Comparison of ENCODE assay signal across 20 cellular contexts in genomic region chr15:72354496-72354895, GRCh38. TPM values are rescaled to one million over a fixed set of nuclear protein-coding genes. Genes with fewer than 3 reads are reported as not detected.
DNase-seq lines count a peak whose midpoint lies in the region; ATAC-seq, FAIRE-seq and TF ChIP-seq lines count a peak whose summit lies in the region.
"Had no signal": no experiment of that assay in that cellular context is flagged by ENCODE, and none has a peak within 500 bp of the region (broad histone marks: within the 10 kb centered on the region; RNA-seq: fewer than 3 reads in every experiment).

No MANE protein-coding gene starts in this region.

- TF ChIP-seq CTCF in mammary epithelial cell (conservative IDR thresholded peaks at IDR 0.05 in 1 of 2, IDR thresholded peaks at IDR 0.05 in 1 of 2; ENCODE audit: extremely low read depth in 1 of 2, insufficient read depth in 1 of 2, low read depth in 1 of 2, low read length in 2 of 2) (no peak), MCF 10A (IDR thresholded peaks at IDR 0.05; ENCODE audit: unreplicated experiment) (no peak), bronchial epithelial cell (IDR thresholded peaks at IDR 0.05; ENCODE audit: insufficient read depth, low read length, severe bottlenecking) (no peak)

- in situ Hi-C loops in mammary epithelial cell (cut with MboI; ENCODE audit: low sequenced_read_pairs in 2 of 2), result no loop called here

- DNase-seq in mammary epithelial cell, result peak; percentile 10
- no peak for DNase-seq in MCF 10A (ENCODE audit: unreplicated experiment)
- no peak for DNase-seq in bronchial epithelial cell (ENCODE audit: low read depth)
- DNase-seq in stimulated activated effector memory CD8-positive, alpha-beta T cell treated with anti-CD3 and anti-CD28 coated beads, Interleukin-12 subunit alpha, Interleukin-12 subunit beta, amount 100 ng/mL, for 72 hours (ENCODE audit: low spot score in 2 of 2), result no peak
- DNase-seq: C1 segment of cervical spinal cord; Calu3; CD4-positive, alpha-beta memory T cell; COR-L47; DND-41; GM23248; H7; HCEC 1CT had no signal

- H3K4me3 Mint-ChIP-seq in MCF 10A (ENCODE audit: unreplicated experiment), result no peak overlapping the region
- H3K4me3 Mint-ChIP-seq in stimulated activated effector memory CD8-positive, alpha-beta T cell treated with anti-CD3 and anti-CD28 coated beads, Interleukin-12 subunit alpha, Interleukin-12 subunit beta, amount 100 ng/mL, for 72 hours, result no peak overlapping the region
- no peak overlapping the region for H3K4me3 Mint-ChIP-seq in activated T-helper 17 cell treated with anti-CD3 and anti-CD28 coated beads, Interleukin-2, amount 50 U/mL, for 72 hours
- H3K4me3 Mint-ChIP-seq: CD4-positive, alpha-beta memory T cell had no signal

- peaks cover 20% of the 10 kb centered on the region for H3K4me1 ChIP-seq in mammary epithelial cell (ENCODE audit: insufficient read depth, low read length)

- H4K20me1 ChIP-seq in mammary epithelial cell (ENCODE audit: insufficient read depth, low read length), result no peaks in the 10 kb centered on the region

- H3K4me2 ChIP-seq in mammary epithelial cell (ENCODE audit: insufficient read depth, low read depth, low read length), result no peak overlapping the region

- POLR2A ChIA-PET in MCF 10A (lab: Yijun Ruan, JAX), result interaction anchor here (1.4 kb wide), 1 partner anchor 132 kb away, joined by 3 read pairs; no protein-coding TSS in a partner anchor

- H3K9me3 ChIP-seq in mammary epithelial cell (replicated peaks; ENCODE audit: insufficient read depth, low read length), result no peaks in the 10 kb centered on the region

- no peak overlapping the region for H3K4me3 ChIP-seq in mammary epithelial cell (replicated peaks in 1 of 3; ENCODE audit: insufficient read depth in 1 of 3, low read depth in 2 of 3, low read length in 3 of 3)
- no peak overlapping the region for H3K4me3 ChIP-seq in bronchial epithelial cell (ENCODE audit: low read depth, low read length)
- H3K4me3 ChIP-seq: GM23248 had no signal

- 91% methylated on average over 1 of the region's 1 CpG for WGBS in mammary epithelial cell (ENCODE audit: low coverage, missing lambda C conversion rate)

- no peak overlapping the region for H3K27ac ChIP-seq in mammary epithelial cell (ENCODE audit: insufficient read depth, low read depth, low read length)
- H3K27ac ChIP-seq: GM23248 had no signal

- H3K27ac Mint-ChIP-seq in MCF 10A (ENCODE audit: low read depth, unreplicated experiment), result no peak overlapping the region
- H3K27ac Mint-ChIP-seq in stimulated activated effector memory CD8-positive, alpha-beta T cell treated with anti-CD3 and anti-CD28 coated beads, Interleukin-12 subunit alpha, Interleukin-12 subunit beta, amount 100 ng/mL, for 72 hours, result peak overlapping the region; percentile 16
- no peak overlapping the region for H3K27ac Mint-ChIP-seq in activated T-helper 17 cell treated with anti-CD3 and anti-CD28 coated beads, Interleukin-2, amount 50 U/mL, for 72 hours
- H3K27ac Mint-ChIP-seq: CD4-positive, alpha-beta memory T cell had no signal

- H2AFZ ChIP-seq in mammary epithelial cell (ENCODE audit: low read depth, low read length), result no peak overlapping the region
- H2AFZ ChIP-seq: GM23248 had no signal

- no peaks in the 10 kb centered on the region for H3K9me3 Mint-ChIP-seq in MCF 10A (ENCODE audit: unreplicated experiment)
- no peaks in the 10 kb centered on the region for H3K9me3 Mint-ChIP-seq in stimulated activated effector memory CD8-positive, alpha-beta T cell treated with anti-CD3 and anti-CD28 coated beads, Interleukin-12 subunit alpha, Interleukin-12 subunit beta, amount 100 ng/mL, for 72 hours
- no peaks in the 10 kb centered on the region for H3K9me3 Mint-ChIP-seq in activated T-helper 17 cell treated with anti-CD3 and anti-CD28 coated beads, Interleukin-2, amount 50 U/mL, for 72 hours
- H3K9me3 Mint-ChIP-seq: CD4-positive, alpha-beta memory T cell had no signal

- CTCF ChIA-PET in mammary epithelial cell (lab: Charles Lee; ENCODE audit: low non-redundant PET), result no interaction called here
- CTCF ChIA-PET in MCF 10A (lab: Yijun Ruan, JAX), result no interaction called here

- peaks cover 62% of the 10 kb centered on the region for H3K36me3 Mint-ChIP-seq in MCF 10A (ENCODE audit: insufficient read depth, unreplicated experiment)
- peaks cover 63% of the 10 kb centered on the region for H3K36me3 Mint-ChIP-seq in stimulated activated effector memory CD8-positive, alpha-beta T cell treated with anti-CD3 and anti-CD28 coated beads, Interleukin-12 subunit alpha, Interleukin-12 subunit beta, amount 100 ng/mL, for 72 hours
- peaks cover 77% of the 10 kb centered on the region for H3K36me3 Mint-ChIP-seq in activated T-helper 17 cell treated with anti-CD3 and anti-CD28 coated beads, Interleukin-2, amount 50 U/mL, for 72 hours (ENCODE audit: low read depth)

- peak; percentile 66 for FAIRE-seq in bronchial epithelial cell (lab: Jason Lieb, UNC)
- FAIRE-seq: G401.6, GM12892, H1 had no signal

- intact Hi-C loops in mammary epithelial cell (cut with micrococcal nuclease) (loop anchor here (10.0 kb wide), 1 partner anchor 230 kb away; no protein-coding TSS in a partner anchor), MCF 10A (cut with micrococcal nuclease) (no loop called here)

- dilution Hi-C loops in mammary epithelial cell (cut with HindIII; ENCODE audit: low sequenced_read_pairs), result loop anchor here (5.0 kb wide), 2 partner anchors 42 to 53 kb away; no protein-coding TSS in a partner anchor

- no peak overlapping the region for H3K9ac ChIP-seq in mammary epithelial cell (ENCODE audit: insufficient read depth, low read length)
- H3K9ac ChIP-seq: GM23248 had no signal

- H3K79me2 ChIP-seq in mammary epithelial cell (ENCODE audit: insufficient read depth, low read length), result peaks cover 17% of the 10 kb centered on the region

- no peaks in the 10 kb centered on the region for H3K27me3 Mint-ChIP-seq in MCF 10A (ENCODE audit: insufficient read depth, unreplicated experiment)
- H3K27me3 Mint-ChIP-seq in activated T-helper 17 cell treated with anti-CD3 and anti-CD28 coated beads, Interleukin-2, amount 50 U/mL, for 72 hours, result no peaks in the 10 kb centered on the region
- H3K27me3 Mint-ChIP-seq: CD4-positive, alpha-beta memory T cell had no signal

- H3K36me3 ChIP-seq in mammary epithelial cell (ENCODE audit: insufficient read depth, low read length) (no peaks in the 10 kb centered on the region), bronchial epithelial cell (ENCODE audit: control insufficient read depth, insufficient read depth, low read length) (peaks cover 10% of the 10 kb centered on the region)

- no peaks in the 10 kb centered on the region for H3K27me3 ChIP-seq in mammary epithelial cell (ENCODE audit: insufficient read depth, low read length)
- H3K27me3 ChIP-seq in bronchial epithelial cell (ENCODE audit: control insufficient read depth, insufficient read depth, low read length), result no peaks in the 10 kb centered on the region

- no TSS peak for BruUV-seq in mammary epithelial cell (replicated peaks; lab: Mats Ljungman, UMichigan)
- BruUV-seq in MCF 10A (replicated peaks; lab: Mats Ljungman, UMichigan), result no TSS peak

- H3K4me1 Mint-ChIP-seq in MCF 10A (ENCODE audit: insufficient read depth, unreplicated experiment), result peaks cover 11% of the 10 kb centered on the region
- peaks cover 19% of the 10 kb centered on the region for H3K4me1 Mint-ChIP-seq in stimulated activated effector memory CD8-positive, alpha-beta T cell treated with anti-CD3 and anti-CD28 coated beads, Interleukin-12 subunit alpha, Interleukin-12 subunit beta, amount 100 ng/mL, for 72 hours
- peaks cover 6% of the 10 kb centered on the region for H3K4me1 Mint-ChIP-seq in activated T-helper 17 cell treated with anti-CD3 and anti-CD28 coated beads, Interleukin-2, amount 50 U/mL, for 72 hours

- no peak for ATAC-seq in stimulated activated effector memory CD8-positive, alpha-beta T cell treated with anti-CD3 and anti-CD28 coated beads, Interleukin-12 subunit alpha, Interleukin-12 subunit beta, amount 100 ng/mL, for 72 hours
- no peak for ATAC-seq in GM21390 (IDR thresholded peaks at IDR 0.05; ENCODE audit: unreplicated experiment)
- ATAC-seq in activated T-helper 17 cell treated with anti-CD3 and anti-CD28 coated beads, Interleukin-2, amount 50 U/mL, for 72 hours (replicated peaks), result no peak

RNA-seq across cellular contexts. Expression of gene HEXA, which starts 21.3 kb away (rescaled TPM):
- total RNA-seq in mammary epithelial cell, result 10 to 100 TPM; 74.7 to 76.2 TPM
- polyA plus RNA-seq in mammary epithelial cell, result 65.8 TPM
- 54.1 TPM for polyA minus RNA-seq in mammary epithelial cell
- total RNA-seq in MCF 10A (2022), result 87.5 and 110 TPM in 2 replicates
- 32.3 and 48.7 TPM in 2 replicates for total RNA-seq in bronchial epithelial cell
- 10 to 100 TPM; 83.1 to 86.2 TPM for total RNA-seq in activated T-helper 17 cell treated with anti-CD3 and anti-CD28 coated beads, Interleukin-2, amount 50 U/mL, for 72 hours

RNA-seq across cellular contexts. Expression of gene CELF6, which starts 34.5 kb away (rescaled TPM):
- total RNA-seq in mammary epithelial cell (under 1 TPM; 0.14 to 0.17 TPM), MCF 10A (2022) (0.26 and 0.91 TPM in 2 replicates), bronchial epithelial cell (under 0.01 TPM in 1 of 2 replicates, not detected in the other)
- polyA plus RNA-seq in mammary epithelial cell, result 0.02 TPM
- not detected for polyA minus RNA-seq in mammary epithelial cell
- total RNA-seq in activated T-helper 17 cell treated with anti-CD3 and anti-CD28 coated beads, Interleukin-2, amount 50 U/mL, for 72 hours, result 1 to 10 TPM in 1 of 2 donors, under 1 TPM in 1; 0.52 to 1.0 TPM
- total RNA-seq: A172, A673 had no signal
- polyA plus RNA-seq: CD4-positive, alpha-beta memory T cell had no signal

RNA-seq across cellular contexts. Expression of gene TMEM202, which starts 43.6 kb away (rescaled TPM):
- total RNA-seq in mammary epithelial cell, result not detected
- polyA plus RNA-seq in mammary epithelial cell, result not detected
- polyA minus RNA-seq in mammary epithelial cell, result not detected
- total RNA-seq in MCF 10A (2022), result not detected in 2 replicates
- not detected in 2 replicates for total RNA-seq in bronchial epithelial cell
- not detected for total RNA-seq in activated T-helper 17 cell treated with anti-CD3 and anti-CD28 coated beads, Interleukin-2, amount 50 U/mL, for 72 hours
- total RNA-seq: A172; A673; Calu3; CD4-positive, alpha-beta memory T cell; GM23248; H1; H7 had no signal
- polyA plus RNA-seq: BJ; CD4-positive, alpha-beta memory T cell; GM23248; H1 had no signal
